In the genomic region with DNA sequence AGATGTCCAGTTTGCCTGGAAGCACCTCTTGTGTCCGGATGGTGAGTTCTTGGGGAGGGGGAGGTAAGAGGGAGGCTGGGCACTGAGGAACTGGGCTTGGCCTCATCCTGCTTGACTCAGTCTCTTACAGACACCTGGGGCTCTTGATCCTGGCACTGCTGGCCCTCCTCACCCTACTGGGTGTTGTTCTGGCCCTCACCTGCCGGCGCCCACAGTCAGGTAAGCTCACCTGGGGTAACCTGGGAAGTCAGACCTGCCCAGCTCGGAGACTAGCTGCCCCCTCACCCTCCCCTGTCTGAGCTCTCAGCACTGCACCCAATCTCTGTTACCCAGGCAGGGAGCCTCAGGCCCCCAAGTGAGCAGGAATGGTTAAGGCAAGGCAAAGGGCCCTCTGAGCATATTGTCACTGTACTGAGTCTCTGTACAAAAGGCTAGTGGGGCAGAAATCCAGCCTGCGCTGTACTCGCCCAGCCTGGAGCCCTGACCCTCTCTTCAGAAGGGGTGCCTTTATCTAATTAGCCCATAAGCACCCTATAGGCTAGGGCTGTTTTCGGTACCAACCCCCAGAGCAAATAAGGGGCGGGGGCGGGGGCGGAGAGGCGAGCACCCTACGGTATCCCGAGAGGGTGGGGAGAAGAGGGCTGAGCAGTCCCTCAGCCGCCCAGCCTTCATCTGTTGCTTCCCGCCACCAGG, we compare ENCODE assay signal across 8 cellular contexts. TPM values are rescaled to one million over a fixed set of nuclear protein-coding genes. Genes with fewer than 3 reads are reported as not detected.
DNase-seq lines count a peak whose midpoint lies in the region; ATAC-seq and TF ChIP-seq lines count a peak whose summit lies in the region.

No MANE protein-coding gene starts in this region.

- H3K27me3 Mint-ChIP-seq in CD4-positive, alpha-beta memory T cell, result peaks cover 0 to 2% of the 10 kb centered on the region in 2 donors
- peaks cover 3% of the 10 kb centered on the region for H3K27me3 Mint-ChIP-seq in dendritic cell treated with granulocyte-macrophage colony-stimulating factor and Interleukin-4, amounts not matched to agents 40 ng/mL and 50 ng/mL, for 4 days
- H3K27me3 Mint-ChIP-seq in neural progenitor cell (ENCODE audit: insufficient read depth, low read depth), result no peaks in the 10 kb centered on the region

- DNase-seq in CD4-positive, alpha-beta memory T cell, result no peak
- no peak for DNase-seq in neural progenitor cell (ENCODE audit: low spot score)
- no peak for DNase-seq in activated CD8-positive, alpha-beta memory T cell treated with anti-CD3 and anti-CD28 coated beads for 24 hours
- DNase-seq in OCI-LY7 (ENCODE audit: low spot score), result no peak

- POLR2A ChIA-PET in CD4-positive, alpha-beta memory T cell (lab: Charles Lee; ENCODE audit: partially characterized antibody), result interaction anchor here (1.2 to 6.5 kb wide), 4 partner anchors 12 to 32 kb away, joined by 3 to 53 read pairs (median 18); partner anchors contain the start of genes CRELD1, IL17RE and JAGN1
- POLR2A ChIA-PET in OCI-LY7 (lab: Charles Lee), result interaction anchor here (0.5 to 0.6 kb wide), 2 partner anchors 14 to 81 kb away, joined by 3 to 5 read pairs; no protein-coding TSS in a partner anchor

- H3K36me3 ChIP-seq in CD4-positive, alpha-beta memory T cell (ENCODE audit: insufficient read depth, low read length), result no peaks in the 10 kb centered on the region
- H3K36me3 ChIP-seq in neural progenitor cell, result no peaks in the 10 kb centered on the region
- no peaks in the 10 kb centered on the region for H3K36me3 ChIP-seq in OCI-LY7 (ENCODE audit: insufficient read depth, low read length)

- no peaks in the 10 kb centered on the region for H3K79me2 ChIP-seq in neural progenitor cell (ENCODE audit: low read depth)
- H3K79me2 ChIP-seq in OCI-LY7 (ENCODE audit: insufficient read depth, low read depth, low read length), result no peaks in the 10 kb centered on the region

- H3K9me3 Mint-ChIP-seq in CD4-positive, alpha-beta memory T cell, result no peaks in the 10 kb centered on the region
- no peaks in the 10 kb centered on the region for H3K9me3 Mint-ChIP-seq in dendritic cell treated with granulocyte-macrophage colony-stimulating factor and Interleukin-4, amounts not matched to agents 40 ng/mL and 50 ng/mL, for 4 days
- no peaks in the 10 kb centered on the region for H3K9me3 Mint-ChIP-seq in neural progenitor cell

- H2AFZ ChIP-seq in neural progenitor cell (replicated peaks) (peak overlapping the region; percentile 97), OCI-LY7 (ENCODE audit: low read length) (no peak overlapping the region)

- H3K4me3 ChIP-seq in CD4-positive, alpha-beta memory T cell (ENCODE audit: low read length in 2 of 2), result peak overlapping the region in 1 of 2 donors; percentile 55
- H3K4me3 ChIP-seq in neural progenitor cell (peak overlapping the region; percentile 46), OCI-LY7 (ENCODE audit: low read depth, low read length, poor library complexity, severe bottlenecking) (no peak overlapping the region)

- no peak overlapping the region for H3K9ac ChIP-seq in neural progenitor cell

- CTCF ChIA-PET in CD4-positive, alpha-beta memory T cell (lab: Charles Lee; ENCODE audit: partially characterized antibody), result interaction anchor here (1.2 to 4.4 kb wide), 5 partner anchors 12 to 31 kb away, joined by 3 to 16 read pairs (median 4); partner anchors contain the start of genes IL17RE and JAGN1
- CTCF ChIA-PET in OCI-LY7 (lab: Charles Lee; ENCODE audit: unreplicated experiment), result no interaction called here

- no TSS peak for BruUV-seq in OCI-LY7 (replicated peaks; lab: Mats Ljungman, UMichigan)

- H3K27me3 ChIP-seq in CD4-positive, alpha-beta memory T cell (ENCODE audit: insufficient read depth, low read length), result no peaks in the 10 kb centered on the region
- peaks cover 30% of the 10 kb centered on the region for H3K27me3 ChIP-seq in neural progenitor cell

- no peaks in the 10 kb centered on the region for H3K36me3 Mint-ChIP-seq in CD4-positive, alpha-beta memory T cell
- H3K36me3 Mint-ChIP-seq in dendritic cell treated with granulocyte-macrophage colony-stimulating factor and Interleukin-4, amounts not matched to agents 40 ng/mL and 50 ng/mL, for 4 days (ENCODE audit: low read depth), result no peaks in the 10 kb centered on the region
- no peaks in the 10 kb centered on the region for H3K36me3 Mint-ChIP-seq in neural progenitor cell

- H4K20me1 ChIP-seq in neural progenitor cell (ENCODE audit: low read depth), result no peaks in the 10 kb centered on the region
- H4K20me1 ChIP-seq in OCI-LY7 (ENCODE audit: insufficient read depth, low read length), result no peaks in the 10 kb centered on the region

- H3K9me3 ChIP-seq in CD4-positive, alpha-beta memory T cell (ENCODE audit: control insufficient read depth in 1 of 2, low read length in 2 of 2), result no peaks in the 10 kb centered on the region
- H3K9me3 ChIP-seq in neural progenitor cell (ENCODE audit: low read depth) (no peaks in the 10 kb centered on the region), OCI-LY7 (ENCODE audit: low read length) (no peaks in the 10 kb centered on the region)

- TF ChIP-seq CTCF in neural progenitor cell (IDR thresholded peaks at IDR 0.05), result no peak
- TF ChIP-seq CTCF in OCI-LY7 (conservative IDR thresholded peaks at IDR 0.05; ENCODE audit: low read length), result no peak

- peaks cover 14 to 25% (median 19%) of the 10 kb centered on the region in 4 donors for H3K4me1 Mint-ChIP-seq in CD4-positive, alpha-beta memory T cell
- H3K4me1 Mint-ChIP-seq in dendritic cell treated with granulocyte-macrophage colony-stimulating factor and Interleukin-4, amounts not matched to agents 40 ng/mL and 50 ng/mL, for 4 days (ENCODE audit: low read depth), result peaks cover 58% of the 10 kb centered on the region
- peaks cover 14% of the 10 kb centered on the region for H3K4me1 Mint-ChIP-seq in neural progenitor cell

- H3K4me1 ChIP-seq in CD4-positive, alpha-beta memory T cell (ENCODE audit: insufficient read depth, low read length), result peaks cover 30% of the 10 kb centered on the region
- H3K4me1 ChIP-seq in neural progenitor cell, result peaks cover 19% of the 10 kb centered on the region
- no peaks in the 10 kb centered on the region for H3K4me1 ChIP-seq in OCI-LY7 (ENCODE audit: insufficient read depth, low read length, poor library complexity, severe bottlenecking)

- H3K9me2 ChIP-seq in OCI-LY7 (ENCODE audit: insufficient read depth, low read length), result no peaks in the 10 kb centered on the region

- peak overlapping the region in 7 of 8 donors; percentile 35 to 69 (median 57) for H3K4me3 Mint-ChIP-seq in CD4-positive, alpha-beta memory T cell
- H3K4me3 Mint-ChIP-seq in dendritic cell treated with granulocyte-macrophage colony-stimulating factor and Interleukin-4, amounts not matched to agents 40 ng/mL and 50 ng/mL, for 4 days, result peak overlapping the region; percentile 79
- peak overlapping the region; percentile 76 for H3K4me3 Mint-ChIP-seq in neural progenitor cell

- no peak overlapping the region for H3K27ac Mint-ChIP-seq in CD4-positive, alpha-beta memory T cell
- H3K27ac Mint-ChIP-seq in dendritic cell treated with granulocyte-macrophage colony-stimulating factor and Interleukin-4, amounts not matched to agents 40 ng/mL and 50 ng/mL, for 4 days, result peak overlapping the region; percentile 89
- H3K27ac Mint-ChIP-seq in neural progenitor cell, result no peak overlapping the region

- no peak overlapping the region for H3K27ac ChIP-seq in CD4-positive, alpha-beta memory T cell (ENCODE audit: low read depth, low read length)
- no peak overlapping the region for H3K27ac ChIP-seq in neural progenitor cell
- H3K27ac ChIP-seq in OCI-LY7 (ENCODE audit: low read depth, low read length, poor library complexity, severe bottlenecking), result no peak overlapping the region

- intact Hi-C loops in CD4-positive, alpha-beta memory T cell (cut with micrococcal nuclease), result loop anchor here (2.0 kb wide), 1 partner anchor 18 kb away; the partner anchor contains the start of gene CRELD1
- intact Hi-C loops in dendritic cell treated with granulocyte-macrophage colony-stimulating factor and Interleukin-4, amounts not matched to agents 40 ng/mL and 50 ng/mL, for 4 days (cut with micrococcal nuclease), result loop anchor here (2.0 to 10.0 kb wide), 3 partner anchors 24 to 210 kb away; partner anchors contain the start of genes CPNE9 and JAGN1
- intact Hi-C loops in OCI-LY7 (cut with micrococcal nuclease; ENCODE audit: unreplicated experiment), result no loop called here

- peak overlapping the region; percentile 97 for H3K4me2 ChIP-seq in neural progenitor cell
- H3K4me2 ChIP-seq in OCI-LY7 (ENCODE audit: low read length), result no peak overlapping the region

- ATAC-seq in HG03103 (IDR thresholded peaks at IDR 0.05; ENCODE audit: low read depth, unreplicated experiment) (peak; percentile 45), HG03571 (IDR thresholded peaks at IDR 0.05; ENCODE audit: unreplicated experiment) (no peak), GM21360 (IDR thresholded peaks at IDR 0.05; ENCODE audit: unreplicated experiment) (no peak)

- peaks cover 14% of the 10 kb centered on the region for H3F3A ChIP-seq in neural progenitor cell (ENCODE audit: low read depth)

RNA-seq across cellular contexts. Expression of gene IL17RC, which starts 2.2 kb away (rescaled TPM):
- total RNA-seq in CD4-positive, alpha-beta memory T cell, result under 1 TPM; 0.61 to 0.81 TPM
- polyA plus RNA-seq in CD4-positive, alpha-beta memory T cell, result 1 to 10 TPM; 5.9 to 8.4 TPM
- total RNA-seq in neural progenitor cell (ENCODE audit: low replicate concordance), result 3.1 and 6.5 TPM in 2 replicates
- 0.73 TPM in 1 of 2 replicates, not detected in the other for total RNA-seq in OCI-LY7 (2014; rRNA removed; shearing (Covaris generic))
- total RNA-seq in OCI-LY7 (2022), result 0.23 TPM in 1 of 2 replicates, not detected in the other

RNA-seq across cellular contexts. Expression of gene IL17RE, which starts 12.1 kb away (rescaled TPM):
- 1 to 10 TPM; 1.5 to 2.4 TPM for total RNA-seq in CD4-positive, alpha-beta memory T cell
- polyA plus RNA-seq in CD4-positive, alpha-beta memory T cell, result 1 to 10 TPM in 1 of 2 donors, under 1 TPM in 1; 0.65 to 1.6 TPM
- 0.56 TPM in 1 of 2 replicates, not detected in the other for total RNA-seq in neural progenitor cell (ENCODE audit: low replicate concordance)
- total RNA-seq in OCI-LY7 (2014; rRNA removed; shearing (Covaris generic)), result 0.06 TPM in 1 of 2 replicates, not detected in the other
- 0.53 and 1.1 TPM in 2 replicates for total RNA-seq in OCI-LY7 (2022)

RNA-seq across cellular contexts. Expression of gene CRELD1, which starts 18.9 kb away (rescaled TPM):
- total RNA-seq in CD4-positive, alpha-beta memory T cell, result 10 to 100 TPM; 47.7 to 58.2 TPM
- polyA plus RNA-seq in CD4-positive, alpha-beta memory T cell, result 10 to 100 TPM; 17.3 to 28.2 TPM
- 14.1 and 28.7 TPM in 2 replicates for total RNA-seq in neural progenitor cell (ENCODE audit: low replicate concordance)
- 23.4 and 28.6 TPM in 2 replicates for total RNA-seq in OCI-LY7 (2014; rRNA removed; shearing (Covaris generic))
- total RNA-seq in OCI-LY7 (2022), result 20.9 and 21.6 TPM in 2 replicates

RNA-seq across cellular contexts. Expression of gene JAGN1, which starts 24.3 kb away (rescaled TPM):
- 10 to 100 TPM; 26.5 to 29.1 TPM for total RNA-seq in CD4-positive, alpha-beta memory T cell
- polyA plus RNA-seq in CD4-positive, alpha-beta memory T cell, result 10 to 100 TPM; 40.8 to 48.3 TPM
- total RNA-seq in neural progenitor cell (ENCODE audit: low replicate concordance) (32.7 and 42.1 TPM in 2 replicates), OCI-LY7 (2022) (29.5 and 32.1 TPM in 2 replicates)
- 20.4 and 21.0 TPM in 2 replicates for total RNA-seq in OCI-LY7 (2014; rRNA removed; shearing (Covaris generic))

RNA-seq across cellular contexts. Expression of gene CIDEC, which starts 34.7 kb away (rescaled TPM):
- total RNA-seq in CD4-positive, alpha-beta memory T cell, result not detected
- not detected for polyA plus RNA-seq in CD4-positive, alpha-beta memory T cell
- total RNA-seq in neural progenitor cell (ENCODE audit: low replicate concordance) (not detected in 2 replicates), OCI-LY7 (2022) (not detected in 2 replicates)
- total RNA-seq in OCI-LY7 (2014; rRNA removed; shearing (Covaris generic)), result not detected in 2 replicates
